Comparison of ENCODE assay signal across 19 cellular contexts in the genomic region with DNA sequence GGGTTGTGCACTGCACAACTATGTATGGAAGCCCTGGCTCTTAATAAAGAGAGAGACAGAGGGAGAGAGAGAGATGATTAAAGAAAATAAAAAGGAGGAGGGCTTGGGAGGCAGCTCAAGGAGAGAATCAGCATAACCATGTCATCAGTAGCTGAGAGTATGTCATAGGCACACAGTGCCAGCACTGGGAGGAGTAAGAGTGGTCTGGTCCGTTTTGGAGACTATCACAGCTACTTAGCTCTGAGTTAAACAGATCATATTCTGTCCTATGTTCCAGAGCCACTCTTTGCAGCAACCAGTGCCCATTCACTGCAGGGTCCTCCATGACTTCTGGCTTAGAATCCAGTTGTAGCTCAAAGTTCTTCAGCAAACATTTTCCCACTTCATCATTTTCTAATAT.
"Had no signal": no experiment of that assay in that cellular context is flagged by ENCODE, and none has a peak within 500 bp of the region (broad histone marks: within the 10 kb centered on the region; RNA-seq: fewer than 3 reads in every experiment).

No MANE protein-coding gene starts in this region.

- H3K36me3 ChIP-seq: esophagus muscularis mucosa, gastrocnemius medialis, heart right ventricle, left lung, lower lobe of right lung had no signal

- ATAC-seq: gastrocnemius medialis, heart right ventricle, left cardiac atrium, left lung, left ventricle myocardium superior, lower lobe of right lung, mucosa of descending colon had no signal

- H3K9me3 ChIP-seq: esophagus muscularis mucosa, gastrocnemius medialis, heart right ventricle, left lung, lower lobe of right lung, mucosa of descending colon had no signal

- H3K27me3 ChIP-seq: dorsolateral prefrontal cortex, esophagus muscularis mucosa, gastrocnemius medialis, heart right ventricle, left lung had no signal

- DNase-seq: dermis blood vessel endothelial cell; dorsolateral prefrontal cortex; effector CD4-positive, alpha-beta T cell; effector memory CD4-positive, alpha-beta T cell; foreskin fibroblast; foreskin melanocyte; gastrocnemius medialis; glutamatergic neuron; head of caudate nucleus; heart right ventricle; hippocampal formation; left cardiac atrium; left lung; left ventricle myocardium superior; lower lobe of right lung; mesenchymal stem cell; mucosa of descending colon had no signal

- H3K4me1 ChIP-seq: esophagus muscularis mucosa, gastrocnemius medialis had no signal

- H3K4me3 ChIP-seq: coronary artery, dorsolateral prefrontal cortex, esophagus muscularis mucosa, gastrocnemius medialis, heart right ventricle, left lung, lower lobe of right lung, mucosa of descending colon had no signal

- H3K27ac ChIP-seq: coronary artery, dorsolateral prefrontal cortex, esophagus muscularis mucosa, gastrocnemius medialis, heart right ventricle, left lung, lower lobe of right lung had no signal
